In genomic region chr12:116533343-116534248, GRCh38 we compare ENCODE assay signal across 7 cellular contexts. TPM values are rescaled to one million over a fixed set of nuclear protein-coding genes. Genes with fewer than 3 reads are reported as not detected.
DNase-seq lines count a peak whose midpoint lies in the region; ATAC-seq and TF ChIP-seq lines count a peak whose summit lies in the region.

No MANE protein-coding gene starts in this region.

- H3K27me3 ChIP-seq in lower lobe of right lung (ENCODE audit: low read depth) = no peaks in the 10 kb centered on the region

- ATAC-seq in HG03175 (IDR thresholded peaks at IDR 0.05; ENCODE audit: unreplicated experiment) (peak; percentile 69), lower lobe of right lung (peak; percentile 88)

- peak; percentile 29 for TF ChIP-seq POLR2A in GM18526 (IDR thresholded peaks at IDR 0.05; ENCODE audit: extremely low read depth, insufficient read length)

- H3K4me1 Mint-ChIP-seq in activated CD4-positive, alpha-beta memory T cell treated with anti-CD3 and anti-CD28 coated beads, Interleukin-2, amount 10 ng/mL, durations not matched to agents 7 days and 5 days = peaks cover 42% of the 10 kb centered on the region

- no peak for TF ChIP-seq CTCF in lower lobe of right lung (IDR thresholded peaks at IDR 0.05)

- H3K9me3 Mint-ChIP-seq in activated CD4-positive, alpha-beta memory T cell treated with anti-CD3 and anti-CD28 coated beads, Interleukin-2, amount 10 ng/mL, durations not matched to agents 7 days and 5 days = no peaks in the 10 kb centered on the region

- peak overlapping the region; percentile 75 for H3K4me3 Mint-ChIP-seq in activated CD4-positive, alpha-beta memory T cell treated with anti-CD3 and anti-CD28 coated beads, Interleukin-2, amount 10 ng/mL, durations not matched to agents 7 days and 5 days

- peak overlapping the region; percentile 54 for H3K4me3 ChIP-seq in lower lobe of right lung

- H3K36me3 Mint-ChIP-seq in activated CD4-positive, alpha-beta memory T cell treated with anti-CD3 and anti-CD28 coated beads, Interleukin-2, amount 10 ng/mL, durations not matched to agents 7 days and 5 days (ENCODE audit: low read depth) = no peaks in the 10 kb centered on the region

- H3K27ac ChIP-seq in lower lobe of right lung = peak overlapping the region; percentile 32

- H3K27ac Mint-ChIP-seq in activated CD4-positive, alpha-beta memory T cell treated with anti-CD3 and anti-CD28 coated beads, Interleukin-2, amount 10 ng/mL, durations not matched to agents 7 days and 5 days = no peak overlapping the region

- H3K9me3 ChIP-seq in lower lobe of right lung = no peaks in the 10 kb centered on the region

- H3K4me1 ChIP-seq in lower lobe of right lung = peaks cover 20% of the 10 kb centered on the region

- H3K27me3 Mint-ChIP-seq in activated CD4-positive, alpha-beta memory T cell treated with anti-CD3 and anti-CD28 coated beads, Interleukin-2, amount 10 ng/mL, durations not matched to agents 7 days and 5 days = peaks cover 13% of the 10 kb centered on the region

- POLR2A ChIA-PET in activated CD4-positive, alpha-beta memory T cell treated with anti-CD3 and anti-CD28 coated beads, Interleukin-2, amount 10 ng/mL, durations not matched to agents 7 days and 5 days (lab: Charles Lee) = interaction anchor here (0.7 to 2.0 kb wide), 4 partner anchors 9 to 57 kb away, joined by 3 to 15 read pairs (median 3); partner anchors contain the start of gene MAP1LC3B2

- DNase-seq in NCI-H69 (lab: John Stamatoyannopoulos, UW) = peak; percentile 83
- DNase-seq in activated CD4-positive, alpha-beta memory T cell treated with anti-CD3 and anti-CD28 coated beads, Interleukin-2, amount 10 ng/mL, durations not matched to agents 7 days and 5 days = peak; percentile 75
- peak; percentile 97 for DNase-seq in ecto neural progenitor cell (ENCODE audit: low spot score)
- peak; percentile 82 for DNase-seq in lower lobe of right lung
- peak; percentile 23 to 74 (median 51) for DNase-seq in stimulated activated CD4-positive, alpha-beta T cell treated with anti-CD3 and anti-CD28 coated beads, TNF-alpha, amount 100 ng/mL, for 1 hour (ENCODE audit: low read depth in 3 of 3, low spot score in 1 of 3)

- H3K36me3 ChIP-seq in lower lobe of right lung = no peaks in the 10 kb centered on the region

- CTCF ChIA-PET in activated CD4-positive, alpha-beta memory T cell treated with anti-CD3 and anti-CD28 coated beads, Interleukin-2, amount 10 ng/mL, durations not matched to agents 7 days and 5 days (lab: Charles Lee) = interaction anchor here (0.6 to 2.3 kb wide), 2 partner anchors 12 to 26 kb away, joined by 3 to 7 read pairs; partner anchors contain the start of gene MAP1LC3B2

- intact Hi-C loops in lower lobe of right lung (cut with DNase I) = no loop called here

RNA-seq across cellular contexts. Expression of gene MAP1LC3B2, which starts 25.6 kb away (rescaled TPM):
- total RNA-seq in activated CD4-positive, alpha-beta memory T cell treated with anti-CD3 and anti-CD28 coated beads, Interleukin-2, amount 10 ng/mL, durations not matched to agents 7 days and 5 days = under 1 TPM; 0.68 to 0.83 TPM
- 1.9 TPM for total RNA-seq in lower lobe of right lung

Comparison
In these comparisons a context has a peak if more than half of its experiments do, and no peak if none do; other contexts are left out.
1. Peak in every context shown above with its lines: DNase-seq, ATAC-seq, H3K4me3 ChIP-seq and H3K27ac ChIP-seq.